ENCODE assay signal across 17 cellular contexts in genomic region chr12:114254998-114255397, GRCh38.
"Had no signal": no experiment of that assay in that cellular context is flagged by ENCODE, and none has a peak within 500 bp of the region (broad histone marks: within the 10 kb centered on the region; RNA-seq: fewer than 3 reads in every experiment).

No MANE protein-coding gene starts in this region.

- ATAC-seq: activated CD8-positive, alpha-beta T cell treated with anti-CD3 and anti-CD28 coated beads for 36 hours; activated naive CD8-positive, alpha-beta T cell treated with anti-CD3 and anti-CD28 coated beads, Interleukin-2, amount 50 U/mL, for 24 hours; body of pancreas; heart left ventricle; natural killer cell had no signal

- H3K27ac Mint-ChIP-seq: activated CD4-positive, alpha-beta T cell treated with anti-CD3 and anti-CD28 coated beads, Interleukin-2, amount 10 ng/mL, durations not matched to agents 7 days and 5 days; activated CD8-positive, alpha-beta T cell treated with anti-CD3 and anti-CD28 coated beads for 36 hours; activated naive CD8-positive, alpha-beta T cell treated with anti-CD3 and anti-CD28 coated beads, Interleukin-2, amount 50 U/mL, for 24 hours; activated T-helper 1 cell treated with anti-CD3 and anti-CD28 coated beads, Interleukin-12 subunit alpha, Interleukin-12 subunit beta, Interleukin-2, Interleukin-4 antibody, amounts not matched to agents 30 ng/mL and 10 ng/mL and 1 ng/mL, durations not matched to agents 14 hours and 24 hours and 36 hours; natural killer cell had no signal

- H3K4me1 Mint-ChIP-seq: activated CD4-positive, alpha-beta T cell treated with anti-CD3 and anti-CD28 coated beads, Interleukin-2, amount 10 ng/mL, durations not matched to agents 7 days and 5 days; activated naive CD8-positive, alpha-beta T cell treated with anti-CD3 and anti-CD28 coated beads, Interleukin-2, amount 50 U/mL, for 24 hours; natural killer cell had no signal

- DNase-seq: activated CD4-positive, alpha-beta T cell treated with anti-CD3 and anti-CD28 coated beads, Interleukin-2, amount 10 ng/mL, durations not matched to agents 7 days and 5 days; activated CD4-positive, CD25-positive, alpha-beta regulatory T cell treated with anti-CD3 and anti-CD28 coated beads, Interleukin-2, amount 50 U/mL, for 72 hours; activated CD8-positive, alpha-beta T cell treated with anti-CD3 and anti-CD28 coated beads for 36 hours; activated gamma-delta T cell; activated naive CD4-positive, alpha-beta T cell treated with anti-CD3 and anti-CD28 coated beads, Interleukin-2, amount 50 U/mL, for 16 hours; activated naive CD8-positive, alpha-beta T cell treated with anti-CD3 and anti-CD28 coated beads, Interleukin-2, amount 50 U/mL, for 24 hours; anterior cingulate cortex; body of pancreas; heart left ventricle; islet precursor cell; left cardiac atrium; midbrain; natural killer cell; stimulated activated CD4-positive, alpha-beta T cell treated with anti-CD3 and anti-CD28 coated beads, Interleukin-4, amount 100 ng/mL, for 1 hour; stimulated activated naive CD4-positive, alpha-beta T cell treated with Interleukin-2 at 50 U/mL for 16 hours; upper lobe of left lung had no signal

- H3K36me3 Mint-ChIP-seq: natural killer cell had no signal

- H3K4me3 Mint-ChIP-seq: activated CD4-positive, alpha-beta T cell treated with anti-CD3 and anti-CD28 coated beads, Interleukin-2, amount 10 ng/mL, durations not matched to agents 7 days and 5 days; activated CD8-positive, alpha-beta T cell treated with anti-CD3 and anti-CD28 coated beads for 36 hours; activated naive CD8-positive, alpha-beta T cell treated with anti-CD3 and anti-CD28 coated beads, Interleukin-2, amount 50 U/mL, for 24 hours; activated T-helper 1 cell treated with anti-CD3 and anti-CD28 coated beads, Interleukin-12 subunit alpha, Interleukin-12 subunit beta, Interleukin-2, Interleukin-4 antibody, amounts not matched to agents 30 ng/mL and 10 ng/mL and 1 ng/mL, durations not matched to agents 14 hours and 24 hours and 36 hours; natural killer cell had no signal

- H3K9me3 Mint-ChIP-seq: activated CD8-positive, alpha-beta T cell treated with anti-CD3 and anti-CD28 coated beads for 36 hours had no signal

- H3K27me3 Mint-ChIP-seq: activated CD4-positive, alpha-beta T cell treated with anti-CD3 and anti-CD28 coated beads, Interleukin-2, amount 10 ng/mL, durations not matched to agents 7 days and 5 days had no signal
